8 cellular contexts compared by ENCODE assay signal in genomic region chr10:73874267-73875138, GRCh38. TPM values are rescaled to one million over a fixed set of nuclear protein-coding genes. Genes with fewer than 3 reads are reported as not detected.
DNase-seq lines count a peak whose midpoint lies in the region; ATAC-seq, FAIRE-seq and TF ChIP-seq lines count a peak whose summit lies in the region.

Gene CAMK2G (minus strand): TSS chr10:73874555. CDS start chr10:73874461, 94 bp downstream.

- H3K9ac ChIP-seq in endothelial cell of umbilical vein (replicated peaks; ENCODE audit: extremely low read depth, insufficient read depth, low read length): peak within 1 kb of the TSS; percentile 30

- peak within 1 kb of the TSS; percentile 91 for H3K4me3 Mint-ChIP-seq in CD4-positive, alpha-beta T cell

- peak; percentile 66 to 84 (median 80) for DNase-seq in CD4-positive, alpha-beta T cell
- DNase-seq in HL-60 (ENCODE audit: low read depth in 1 of 2, low spot score in 1 of 2) (peak; percentile 69 to 85), OCI-LY7 (ENCODE audit: low spot score) (peak; percentile 89), activated T-cell treated with anti-CD3 and anti-CD28 coated beads for 1 hour (ENCODE audit: low read depth) (peak; percentile 67), endothelial cell of umbilical vein (ENCODE audit: low read depth, low spot score) (peak; percentile 71), mucosa of descending colon (peak; percentile 82 to 93 (median 90))
- DNase-seq in stimulated activated CD8-positive, alpha-beta memory T cell treated with anti-CD3 and anti-CD28 coated beads, Interleukin-4, amount 100 ng/mL, for 1 hour (ENCODE audit: low read depth in 2 of 2, low spot score in 1 of 2): peak; percentile 32 to 62

- H3K36me3 Mint-ChIP-seq in CD4-positive, alpha-beta T cell (ENCODE audit: low read depth): peaks cover 44% of the 10 kb centered on the region

- H3K4me3 ChIP-seq in HL-60 (replicated peaks; ENCODE audit: insufficient read depth, low read length): peak within 1 kb of the TSS; percentile 84
- H3K4me3 ChIP-seq in OCI-LY7 (ENCODE audit: low read depth, low read length, poor library complexity, severe bottlenecking): peak within 1 kb of the TSS; percentile 81
- H3K4me3 ChIP-seq in endothelial cell of umbilical vein (replicated peaks in 1 of 3; ENCODE audit: insufficient read depth in 1 of 3, low read depth in 1 of 3, low read length in 3 of 3): peak within 1 kb of the TSS; percentile 55 to 82 (median 78)
- H3K4me3 ChIP-seq in mucosa of descending colon: peak within 1 kb of the TSS; percentile 63

- no peaks in the 10 kb centered on the region for H3K27me3 Mint-ChIP-seq in CD4-positive, alpha-beta T cell

- BruUV-seq in OCI-LY7 (replicated peaks; lab: Mats Ljungman, UMichigan) (no TSS peak), endothelial cell of umbilical vein (replicated peaks; lab: Mats Ljungman, UMichigan) (no TSS peak)

- H2AFZ ChIP-seq in OCI-LY7 (ENCODE audit: low read length) (peak within 1 kb of the TSS; percentile 82), endothelial cell of umbilical vein (ENCODE audit: low read depth, low read length) (peak within 1 kb of the TSS; percentile 97)

- H3K4me2 ChIP-seq in OCI-LY7 (ENCODE audit: low read length): peak within 1 kb of the TSS; percentile 81
- H3K4me2 ChIP-seq in endothelial cell of umbilical vein (ENCODE audit: insufficient read depth, low read length): peak within 1 kb of the TSS; percentile 64

- no peaks in the 10 kb centered on the region for H3K9me2 ChIP-seq in OCI-LY7 (ENCODE audit: insufficient read depth, low read length)

- dilution Hi-C loops in endothelial cell of umbilical vein (cut with MboI; ENCODE audit: extremely low pct_ligation_motif_present, low sequenced_read_pairs): no loop called here

- H3K27ac Mint-ChIP-seq in CD4-positive, alpha-beta T cell: peak within 1 kb of the TSS; percentile 94

- H3K79me2 ChIP-seq in OCI-LY7 (ENCODE audit: insufficient read depth, low read depth, low read length) (no peaks in the 10 kb centered on the region), endothelial cell of umbilical vein (ENCODE audit: control insufficient read depth, insufficient read depth, low read length) (peaks cover 7% of the 10 kb centered on the region)

- POLR2A ChIA-PET in CD4-positive, alpha-beta T cell (lab: Charles Lee): interaction anchor here (0.6 to 2.8 kb wide), 17 partner anchors 10 to 276 kb away, joined by 3 to 51 read pairs (median 4); partner anchors contain the start of genes ADK, AP3M1 and CHCHD1
- POLR2A ChIA-PET in OCI-LY7 (lab: Charles Lee) (interaction anchor here (0.6 to 1.6 kb wide), 4 partner anchors 9 to 25 kb away, joined by 5 to 7 read pairs (median 6); no protein-coding TSS in a partner anchor), endothelial cell of umbilical vein (lab: Charles Lee) (no interaction called here)

- peak; percentile 65 for TF ChIP-seq POLR2A in endothelial cell of umbilical vein (IDR thresholded peaks at IDR 0.05; ENCODE audit: low read depth, low read length)

- H3K36me3 ChIP-seq in OCI-LY7 (ENCODE audit: insufficient read depth, low read length): peaks cover 23% of the 10 kb centered on the region
- H3K36me3 ChIP-seq in endothelial cell of umbilical vein (ENCODE audit: control insufficient read depth in 2 of 2, extremely low read depth in 1 of 2, insufficient read depth in 2 of 2, low read length in 2 of 2): peaks cover 5 to 6% of the 10 kb centered on the region in 2 experiments
- no peaks in the 10 kb centered on the region for H3K36me3 ChIP-seq in mucosa of descending colon (ENCODE audit: low read depth)

- H4K20me1 ChIP-seq in OCI-LY7 (ENCODE audit: insufficient read depth, low read length): no peaks in the 10 kb centered on the region
- no peaks in the 10 kb centered on the region for H4K20me1 ChIP-seq in endothelial cell of umbilical vein (replicated peaks; ENCODE audit: control insufficient read depth, extremely low read depth, insufficient read depth, low read length)

- peak; percentile 76 for ATAC-seq in CD4-positive, alpha-beta T cell (ENCODE audit: poor library complexity)
- ATAC-seq in GM19438 (IDR thresholded peaks at IDR 0.05; ENCODE audit: low read depth, unreplicated experiment) (peak; percentile 78), mucosa of descending colon (peak; percentile 85)

- no peaks in the 10 kb centered on the region for H3K9me3 ChIP-seq in CD4-positive, alpha-beta T cell (ENCODE audit: control insufficient read depth, low read length)
- H3K9me3 ChIP-seq in OCI-LY7 (ENCODE audit: low read length) (no peaks in the 10 kb centered on the region), endothelial cell of umbilical vein (replicated peaks; ENCODE audit: control insufficient read depth, insufficient read depth, low read length) (no peaks in the 10 kb centered on the region), mucosa of descending colon (no peaks in the 10 kb centered on the region)

- intact Hi-C loops in CD4-positive, alpha-beta T cell (cut with DNase I, micrococcal nuclease): loop anchor here (1.0 to 10.0 kb wide), 6 partner anchors 25 to 1360 kb away; partner anchors contain the start of genes KAT6B (in 2 of the 2), ADK (in 1 of the 2), AP3M1 (in 1 of the 2) and COMTD1 (in 1 of the 2)
- intact Hi-C loops in OCI-LY7 (cut with micrococcal nuclease; ENCODE audit: unreplicated experiment) (loop anchor here (1.0 kb wide), 1 partner anchor 25 kb away; no protein-coding TSS in a partner anchor), endothelial cell of umbilical vein (cut with micrococcal nuclease) (no loop called here), mucosa of descending colon (cut with DNase I, micrococcal nuclease) (no loop called here)

- H3K4me1 Mint-ChIP-seq in CD4-positive, alpha-beta T cell (ENCODE audit: low read depth): peaks cover 56% of the 10 kb centered on the region

- no peaks in the 10 kb centered on the region for H3K9me1 ChIP-seq in endothelial cell of umbilical vein (replicated peaks; ENCODE audit: control insufficient read depth, extremely low read depth, insufficient read depth, low read length)

- peak; percentile 72 for FAIRE-seq in endothelial cell of umbilical vein (lab: Jason Lieb, UNC)

- CTCF ChIA-PET in CD4-positive, alpha-beta T cell (lab: Charles Lee): interaction anchor here (1.6 to 1.8 kb wide), 2 partner anchors 25 to 66 kb away, joined by 6 to 9 read pairs; no protein-coding TSS in a partner anchor
- CTCF ChIA-PET in OCI-LY7 (lab: Charles Lee; ENCODE audit: unreplicated experiment): interaction anchor here (0.6 to 0.8 kb wide), 2 partner anchors 9 to 12 kb away, joined by 3 read pairs; no protein-coding TSS in a partner anchor
- CTCF ChIA-PET in endothelial cell of umbilical vein (lab: Charles Lee): interaction anchor here (0.6 to 2.2 kb wide), 8 partner anchors 8 to 207 kb away, joined by 3 to 6 read pairs (median 4); no protein-coding TSS in a partner anchor

- H3K9me3 Mint-ChIP-seq in CD4-positive, alpha-beta T cell: no peaks in the 10 kb centered on the region

- peak within 1 kb of the TSS; percentile 84 for H3K27ac ChIP-seq in CD4-positive, alpha-beta T cell (ENCODE audit: low read depth, low read length)
- H3K27ac ChIP-seq in HL-60 (replicated peaks): peak within 1 kb of the TSS; percentile 80
- H3K27ac ChIP-seq in OCI-LY7 (ENCODE audit: low read depth, low read length, poor library complexity, severe bottlenecking): no peak within 1 kb of the TSS
- H3K27ac ChIP-seq in endothelial cell of umbilical vein (ENCODE audit: insufficient read depth, low read depth, low read length): no peak within 1 kb of the TSS

- H3K27me3 ChIP-seq in CD4-positive, alpha-beta T cell (ENCODE audit: control insufficient read depth, insufficient read depth, low read length): no peaks in the 10 kb centered on the region
- no peaks in the 10 kb centered on the region for H3K27me3 ChIP-seq in HL-60 (ENCODE audit: insufficient read depth, poor library complexity, severe bottlenecking)
- no peaks in the 10 kb centered on the region for H3K27me3 ChIP-seq in endothelial cell of umbilical vein (ENCODE audit: control insufficient read depth in 2 of 2, insufficient read depth in 2 of 2, low read length in 2 of 2)

- no peak for TF ChIP-seq CTCF in CD4-positive, alpha-beta T cell (IDR thresholded peaks at IDR 0.05)
- TF ChIP-seq CTCF in HL-60 (IDR thresholded peaks at IDR 0.05; ENCODE audit: insufficient read depth, low read length) (no peak), OCI-LY7 (conservative IDR thresholded peaks at IDR 0.05; ENCODE audit: low read length) (no peak), endothelial cell of umbilical vein (IDR thresholded peaks at IDR 0.05; ENCODE audit: extremely low read depth in 1 of 2, insufficient read depth in 1 of 2, low read depth in 1 of 2, low read length in 2 of 2) (no peak), mucosa of descending colon (IDR thresholded peaks at IDR 0.05) (no peak)

- H3K4me1 ChIP-seq in OCI-LY7 (ENCODE audit: insufficient read depth, low read length, poor library complexity, severe bottlenecking) (peaks cover 24% of the 10 kb centered on the region), endothelial cell of umbilical vein (ENCODE audit: control insufficient read depth, extremely low read depth, insufficient read depth, low read length) (peaks cover 7% of the 10 kb centered on the region), mucosa of descending colon (ENCODE audit: low read depth) (peaks cover 33% of the 10 kb centered on the region)

TF ChIP-seq in endothelial cell of umbilical vein, 7 proteins besides CTCF, POLR2A, EP300 and RAD21:
- TF ChIP-seq POLR2AphosphoS5 (IDR thresholded peaks at IDR 0.05; ENCODE audit: insufficient read depth, low read depth, low read length) (peak; percentile 61), MYC (IDR thresholded peaks at IDR 0.05; ENCODE audit: low read depth, low read length) (no peak)

RNA-seq across cellular contexts. Expression of gene CAMK2G, which starts in this region (rescaled TPM):
- total RNA-seq in CD4-positive, alpha-beta T cell: 10 to 100 TPM; 34.4 to 38.4 TPM
- 21.1 and 29.1 TPM in 2 replicates for total RNA-seq in OCI-LY7 (2014; rRNA removed; shearing (Covaris generic))
- total RNA-seq in OCI-LY7 (2022): 34.8 and 41.6 TPM in 2 replicates
- 28.1 and 33.6 TPM in 2 replicates for total RNA-seq in endothelial cell of umbilical vein
- 26.8 and 27.2 TPM in 2 replicates for polyA plus RNA-seq in endothelial cell of umbilical vein
- 27.3 and 29.6 TPM in 2 replicates for polyA plus RNA-seq in endothelial cell of umbilical vein (2011; cell fraction: cytosol; rRNA removed)
- 71.3 and 74.1 TPM in 2 replicates for polyA plus RNA-seq in endothelial cell of umbilical vein (2011; cell fraction: nucleus; rRNA removed)
- 23.6 and 26.7 TPM in 2 replicates for polyA plus RNA-seq in endothelial cell of umbilical vein (2012)
- polyA minus RNA-seq in endothelial cell of umbilical vein: 35.0 and 38.8 TPM in 2 replicates
- 12.7 TPM for polyA minus RNA-seq in endothelial cell of umbilical vein (2011; cell fraction: cytosol; rRNA and poly(A)+ RNA removed)
- 22.1 and 30.7 TPM in 2 replicates for polyA minus RNA-seq in endothelial cell of umbilical vein (2011; cell fraction: nucleus; rRNA and poly(A)+ RNA removed)
- total RNA-seq in mucosa of descending colon: 100 to 1,000 TPM in 1 of 3 donors, 10 to 100 TPM in 2; 53.5 to 141 (median 57.2) TPM

Comparison
In these comparisons a context has a peak if more than half of its experiments do, and no peak if none do; other contexts are left out.
1. H3K27ac ChIP-seq: peak in CD4-positive, alpha-beta T cell (single experiment) and HL-60 (single experiment); none in OCI-LY7 (single experiment) and endothelial cell of umbilical vein (single experiment).
2. intact Hi-C loops: an anchor here in CD4-positive, alpha-beta T cell (1.0 to 10.0 kb wide) and OCI-LY7 (1.0 kb wide); none called in endothelial cell of umbilical vein and mucosa of descending colon.
3. Peak in every context shown above with its lines, with median percentiles within 50 percentile points of each other: ATAC-seq, DNase-seq and H3K4me3 ChIP-seq.